22 cellular contexts compared by ENCODE assay signal in the genomic region with DNA sequence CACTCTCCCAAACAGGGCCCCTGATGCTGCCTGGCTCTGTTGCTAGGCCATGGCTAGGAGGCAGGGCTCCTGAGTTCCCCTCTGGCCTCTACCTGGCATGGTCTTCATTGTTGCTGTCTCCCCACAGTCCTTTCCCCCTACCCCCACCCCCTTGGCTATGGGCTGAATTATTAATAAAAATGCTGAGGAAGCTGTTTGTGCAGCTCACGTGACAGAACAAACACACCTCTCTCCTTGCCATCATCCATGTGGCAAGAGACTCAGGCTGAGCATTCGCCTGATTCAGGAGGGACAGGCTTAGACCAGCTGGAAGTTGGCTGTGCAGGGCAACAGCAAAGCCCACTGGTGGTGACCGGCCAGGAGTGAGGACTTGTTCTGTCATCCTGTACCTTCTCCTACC. TPM values are rescaled to one million over a fixed set of nuclear protein-coding genes. Genes with fewer than 3 reads are reported as not detected.
DNase-seq lines count a peak whose midpoint lies in the region; ATAC-seq, FAIRE-seq and TF ChIP-seq lines count a peak whose summit lies in the region.
"Had no signal": no experiment of that assay in that cellular context is flagged by ENCODE, and none has a peak within 500 bp of the region (broad histone marks: within the 10 kb centered on the region; RNA-seq: fewer than 3 reads in every experiment).

No MANE protein-coding gene starts in this region.

- POLR2A ChIA-PET in HepG2 (lab: Yijun Ruan, JAX): no interaction called here

- no peaks in the 10 kb centered on the region for H3F3A ChIP-seq in GM23248 (ENCODE audit: insufficient read depth)

- H3K9ac ChIP-seq in HepG2 (ENCODE audit: insufficient read depth, low read depth, low read length): no peak overlapping the region
- H3K9ac ChIP-seq in endocrine pancreas (ENCODE audit: control insufficient read depth, insufficient read depth, low read length): peak overlapping the region; percentile 20
- no peak overlapping the region for H3K9ac ChIP-seq in GM23248
- H3K9ac ChIP-seq: KMS-11, SK-N-SH had no signal

- H2AFZ ChIP-seq in HepG2 (ENCODE audit: low read length): no peak overlapping the region
- no peak overlapping the region for H2AFZ ChIP-seq in GM23248

- H3K4me3 ChIP-seq in HepG2 (replicated peaks in 1 of 3; ENCODE audit: insufficient read depth in 1 of 3, low read depth in 2 of 3, low read length in 3 of 3) (no peak overlapping the region), right lobe of liver (no peak overlapping the region), endocrine pancreas (ENCODE audit: control insufficient read depth, insufficient read depth, low read length) (no peak overlapping the region), GM23248 (no peak overlapping the region)

- H3K9me3 Mint-ChIP-seq in type B pancreatic cell: no peaks in the 10 kb centered on the region
- H3K9me3 Mint-ChIP-seq: CD8-positive, alpha-beta T cell; HFFc6 had no signal

- H3K4me2 ChIP-seq in HepG2 (ENCODE audit: low read depth, low read length): no peak overlapping the region
- H3K4me2 ChIP-seq in GM23248 (ENCODE audit: unreplicated experiment): no peak overlapping the region
- H3K4me2 ChIP-seq: KMS-11, SK-N-SH had no signal

- peaks cover 23% of the 10 kb centered on the region for H3K4me1 Mint-ChIP-seq in type B pancreatic cell (ENCODE audit: unreplicated experiment)

- no peak overlapping the region for H3K27ac ChIP-seq in HepG2 (ENCODE audit: extremely low read length, insufficient read depth, low read length)
- no peak overlapping the region for H3K27ac ChIP-seq in right lobe of liver
- no peak overlapping the region for H3K27ac ChIP-seq in GM23248
- H3K27ac ChIP-seq: KMS-11 had no signal

- in situ Hi-C loops in HepG2 (cut with HindIII; ENCODE audit: extremely low pct_ligation_motif_present, low pct_unique_long_range_greater_than_20kb): no loop called here
- in situ Hi-C loops in GM23248 (cut with MboI): no loop called here

- TF ChIP-seq POLR2A in HepG2 (IDR thresholded peaks at IDR 0.05; ENCODE audit: insufficient read depth in 1 of 2, low read depth in 2 of 2, low read length in 2 of 2): no peak
- TF ChIP-seq POLR2A in right lobe of liver (IDR thresholded peaks at IDR 0.05): no peak

- intact Hi-C loops in HepG2 (cut with micrococcal nuclease; ENCODE audit: unreplicated experiment): no loop called here
- intact Hi-C loops in right lobe of liver (cut with DNase I): no loop called here

- DNase-seq in HepG2 (ENCODE audit: low spot score): no peak
- DNase-seq in right lobe of liver: no peak
- peak; percentile 77 for DNase-seq in NCI-H510A treated with DMSO at 0.1 percent for 48 hours (lab: John Stamatoyannopoulos, UW)
- no peak for DNase-seq in type B pancreatic cell (ENCODE audit: extremely low spot score, unreplicated experiment)
- DNase-seq in GM23248: no peak
- DNase-seq in stimulated activated naive CD4-positive, alpha-beta T cell (lab: John Stamatoyannopoulos, UW): no peak
- no peak for DNase-seq in DMS 273 treated with DMSO at 0.1 percent for 48 hours (lab: John Stamatoyannopoulos, UW)
- DNase-seq: C1 segment of cervical spinal cord; CD8-positive, alpha-beta T cell; DMS153; H7; HFFc6; NCI-H1105; NCI-H146; NCI-H2029; NCI-H446; NK-92 treated with Interleukin-12 subunit alpha and Interleukin-12 subunit beta, amount 100 ng/mL, for 24 hours; SIG-M5; SK-N-SH had no signal

- H3K27me3 Mint-ChIP-seq in type B pancreatic cell: peaks cover 45% of the 10 kb centered on the region

- H3K27me3 ChIP-seq in HepG2 (ENCODE audit: control insufficient read depth in 1 of 2, insufficient read depth in 2 of 2, low read length in 2 of 2) (peaks cover 4 to 38% of the 10 kb centered on the region in 2 experiments; a peak in 3 of 5 replicates), right lobe of liver (peaks cover 0 to 5% of the 10 kb centered on the region in 2 donors), endocrine pancreas (ENCODE audit: control insufficient read depth, insufficient read depth, low read length) (no peaks in the 10 kb centered on the region), GM23248 (replicated peaks; ENCODE audit: insufficient read depth) (peaks cover 4% of the 10 kb centered on the region)

- no peaks in the 10 kb centered on the region for H3K9me2 ChIP-seq in GM23248 (ENCODE audit: insufficient read depth)
- H3K9me2 ChIP-seq: SK-N-SH had no signal

- H4K20me1 ChIP-seq in HepG2 (ENCODE audit: insufficient read depth, low read length) (no peaks in the 10 kb centered on the region), GM23248 (ENCODE audit: insufficient read depth) (no peaks in the 10 kb centered on the region)

- CTCF ChIA-PET in HepG2 (lab: Yijun Ruan, JAX; ENCODE audit: low intra/inter-chr PET ratio, low total read pairs): no interaction called here

- H3K36me3 Mint-ChIP-seq in type B pancreatic cell: no peaks in the 10 kb centered on the region
- H3K36me3 Mint-ChIP-seq: CD8-positive, alpha-beta T cell had no signal

- FAIRE-seq in HepG2 (lab: Jason Lieb, UNC): no peak
- FAIRE-seq: GM19239 had no signal

- H3K4me3 Mint-ChIP-seq in type B pancreatic cell: peak overlapping the region; percentile 71
- H3K4me3 Mint-ChIP-seq: CD8-positive, alpha-beta T cell; HFFc6 had no signal

- peak overlapping the region; percentile 83 for H3K27ac Mint-ChIP-seq in type B pancreatic cell
- H3K27ac Mint-ChIP-seq: CD8-positive, alpha-beta T cell; HFFc6 had no signal

- BruUV-seq in HepG2 (replicated peaks; lab: Mats Ljungman, UMichigan): no TSS peak

- no peak for ATAC-seq in HepG2
- no peak for ATAC-seq in right lobe of liver
- ATAC-seq: CD8-positive, alpha-beta T cell had no signal

- H3K9me3 ChIP-seq in HepG2 (ENCODE audit: low read length) (no peaks in the 10 kb centered on the region), right lobe of liver (no peaks in the 10 kb centered on the region), endocrine pancreas (ENCODE audit: control insufficient read depth, low read length) (no peaks in the 10 kb centered on the region), GM23248 (ENCODE audit: low read depth) (no peaks in the 10 kb centered on the region)
- H3K9me3 ChIP-seq: SK-N-SH had no signal

- 0% methylated on average over 2 of the region's 3 CpGs for WGBS in HepG2 (ENCODE audit: low lambda C conversion rate)
- 60% methylated on average over 2 of the region's 3 CpGs for WGBS in right lobe of liver (ENCODE audit: insufficient coverage, low coverage, low lambda C conversion rate, missing lambda C conversion rate)
- WGBS in GM23248 (ENCODE audit: low coverage in 1 of 2, low lambda C conversion rate in 2 of 2, missing lambda C conversion rate in 2 of 2), 2 experiments: 78 to 83% methylated on average over 3 of the region's 3 CpGs

- H3K36me3 ChIP-seq in HepG2 (replicated peaks in 1 of 2; ENCODE audit: control insufficient read depth in 1 of 2, insufficient read depth in 2 of 2, low read length in 2 of 2) (no peaks in the 10 kb centered on the region), right lobe of liver (no peaks in the 10 kb centered on the region), endocrine pancreas (ENCODE audit: control insufficient read depth, insufficient read depth, low read length) (no peaks in the 10 kb centered on the region), GM23248 (ENCODE audit: low read depth) (no peaks in the 10 kb centered on the region)

- no peaks in the 10 kb centered on the region for H3K79me2 ChIP-seq in HepG2 (ENCODE audit: insufficient read depth, low read length)
- H3K79me2 ChIP-seq in GM23248 (ENCODE audit: insufficient read depth): no peaks in the 10 kb centered on the region

- no peak for TF ChIP-seq CTCF in HepG2 (CRISPR knock-in tag; IDR thresholded peaks at IDR 0.05)
- no peak for TF ChIP-seq CTCF in right lobe of liver (IDR thresholded peaks at IDR 0.05)
- no peak for TF ChIP-seq CTCF in type B pancreatic cell (conservative IDR thresholded peaks at IDR 0.05)

- TF ChIP-seq EP300 in HepG2 (IDR thresholded peaks at IDR 0.05; ENCODE audit: low read depth in 2 of 2, low read length in 2 of 2) (no peak), HepG2 (CRISPR knock-in tag; IDR thresholded peaks at IDR 0.05; ENCODE audit: borderline replicate concordance) (no peak)

- H3K4me1 ChIP-seq in HepG2 (ENCODE audit: insufficient read depth, low read length) (peaks cover 37% of the 10 kb centered on the region), right lobe of liver (peaks cover 0 to 17% (median 1%) of the 10 kb centered on the region in 4 donors), endocrine pancreas (ENCODE audit: control insufficient read depth, insufficient read depth, low read length) (no peaks in the 10 kb centered on the region), GM23248 (ENCODE audit: insufficient read depth) (0 out of 2 replicates have a peak, but pooled peaks cover 4% of the 10 kb centered on the region)

- no peak for TF ChIP-seq RAD21 in HepG2 (CRISPR knock-in tag; IDR thresholded peaks at IDR 0.05)

RNA-seq across cellular contexts. Expression of a gene that starts 4.2 kb away (rescaled TPM):
- total RNA-seq in HepG2 (2016; rRNA removed; fragmentation: Illumina TruSeq; extraction: Trizol): 0.81 and 1.4 TPM in 2 replicates
- total RNA-seq in HepG2 (2016; cell fraction: cytosol; rRNA removed; fragmentation: Illumina TruSeq; extraction: Trizol; ENCODE audit: low read depth): 1.2 and 2.8 TPM in 2 replicates
- total RNA-seq in HepG2 (2016; cell fraction: insoluble cytoplasmic fraction; rRNA removed; fragmentation: Illumina TruSeq; extraction: Trizol): 1.6 TPM in 2 replicates
- total RNA-seq in HepG2 (2016; cell fraction: membrane; rRNA removed; fragmentation: Illumina TruSeq; extraction: Trizol): 2.9 and 3.9 TPM in 2 replicates
- 1.2 and 1.9 TPM in 2 replicates for total RNA-seq in HepG2 (2016; cell fraction: nucleus; rRNA removed; fragmentation: Illumina TruSeq; extraction: Trizol)
- 4.4 and 6.2 TPM in 2 replicates for polyA plus RNA-seq in HepG2 (2011; rRNA removed)
- polyA plus RNA-seq in HepG2 (2011; cell fraction: cytosol; rRNA removed): 3.5 and 4.0 TPM in 2 replicates
- polyA plus RNA-seq in HepG2 (2011; cell fraction: nucleus; rRNA removed): 13.8 and 15.6 TPM in 2 replicates
- 8.2 and 9.2 TPM in 2 replicates for polyA plus RNA-seq in HepG2 (2012)
- polyA plus RNA-seq in HepG2 (2016; cell fraction: cytosol; fragmentation: Illumina TruSeq; extraction: Trizol; ENCODE audit: low read depth): 2.3 and 2.9 TPM in 2 replicates
- polyA plus RNA-seq in HepG2 (2016; cell fraction: insoluble cytoplasmic fraction; fragmentation: Illumina TruSeq; extraction: Trizol; ENCODE audit: low read depth): 2.0 and 2.2 TPM in 2 replicates
- 3.2 and 3.7 TPM in 2 replicates for polyA plus RNA-seq in HepG2 (2016; cell fraction: membrane; fragmentation: Illumina TruSeq; extraction: Trizol; ENCODE audit: low read depth)
- polyA plus RNA-seq in HepG2 (2016; cell fraction: nucleus; fragmentation: Illumina TruSeq; extraction: Trizol; ENCODE audit: insufficient read depth, low read depth): 3.0 and 3.7 TPM in 2 replicates
- polyA minus RNA-seq in HepG2 (2011; rRNA and poly(A)+ RNA removed; ENCODE audit: low replicate concordance): 2.1 and 7.7 TPM in 2 replicates
- polyA minus RNA-seq in HepG2 (2011; cell fraction: cytosol; rRNA and poly(A)+ RNA removed): 2.9 and 7.2 TPM in 2 replicates
- polyA minus RNA-seq in HepG2 (2011; cell fraction: nucleus; rRNA and poly(A)+ RNA removed): 1.7 and 2.9 TPM in 2 replicates
- total RNA-seq in right lobe of liver: 10 to 100 TPM; 13.1 to 70.8 (median 31.6) TPM
- total RNA-seq in type B pancreatic cell (ENCODE audit: low replicate concordance): 26.5 and 37.5 TPM in 2 replicates
- total RNA-seq in GM23248 (2014; rRNA removed; shearing (Covaris generic)): 1.5 and 1.9 TPM in 2 replicates
- polyA plus RNA-seq in GM23248 (2016; fragmentation: Nextera tagmentation; extraction: Ambion mirVana): 0.40 and 0.72 TPM in 2 replicates
- total RNA-seq: CD8-positive, alpha-beta T cell had no signal
